9 cellular contexts compared by ENCODE assay signal in genomic region chr15:59247364-59247763, GRCh38. TPM values are rescaled to one million over a fixed set of nuclear protein-coding genes. Genes with fewer than 3 reads are reported as not detected.
DNase-seq lines count a peak whose midpoint lies in the region; ATAC-seq and TF ChIP-seq lines count a peak whose summit lies in the region.
"Had no signal": no experiment of that assay in that cellular context is flagged by ENCODE, and none has a peak within 500 bp of the region (broad histone marks: within the 10 kb centered on the region; RNA-seq: fewer than 3 reads in every experiment).

No MANE protein-coding gene starts in this region.

- peaks cover 0 to 26% (median 0%) of the 10 kb centered on the region in 4 donors for H3K4me1 Mint-ChIP-seq in naive thymus-derived CD8-positive, alpha-beta T cell

- H3K4me3 Mint-ChIP-seq in naive thymus-derived CD8-positive, alpha-beta T cell: no peak overlapping the region

- no peaks in the 10 kb centered on the region for H3K9me3 Mint-ChIP-seq in naive thymus-derived CD8-positive, alpha-beta T cell

- no peak overlapping the region for H3K27ac Mint-ChIP-seq in naive thymus-derived CD8-positive, alpha-beta T cell

- no peaks in the 10 kb centered on the region for H3K27me3 Mint-ChIP-seq in naive thymus-derived CD8-positive, alpha-beta T cell

- no peaks in the 10 kb centered on the region for H3K36me3 Mint-ChIP-seq in naive thymus-derived CD8-positive, alpha-beta T cell

- peak; percentile 67 for DNase-seq in ACHN
- DNase-seq in GM13976 (ENCODE audit: low spot score): no peak
- peak; percentile 87 for DNase-seq in NCI-H69 (lab: John Stamatoyannopoulos, UW)
- DNase-seq in activated CD8-positive, alpha-beta memory T cell treated with anti-CD3 and anti-CD28 coated beads for 4 hours (ENCODE audit: low read depth in 2 of 2): peak; percentile 14 to 23
- DNase-seq in erythroblast (lab: John Stamatoyannopoulos, UW): peak; percentile 33 to 46
- DNase-seq in naive thymus-derived CD8-positive, alpha-beta T cell: peak; percentile 27 to 73 (median 54)
- DNase-seq in substantia nigra (lab: John Stamatoyannopoulos, UW): peak in 33 of 49 donors; percentile 4 to 62 (median 30)

- H3K27ac ChIP-seq in substantia nigra (ENCODE audit: low read depth, low read length, poor library complexity, severe bottlenecking): peak overlapping the region; percentile 15

- peak; percentile 70 to 79 for ATAC-seq in naive thymus-derived CD8-positive, alpha-beta T cell
- no peak for ATAC-seq in HG03175 (IDR thresholded peaks at IDR 0.05; ENCODE audit: unreplicated experiment)

- POLR2A ChIA-PET in naive thymus-derived CD8-positive, alpha-beta T cell (lab: Charles Lee): interaction anchor here (0.8 kb wide), 1 partner anchor 109 kb away, joined by 9 read pairs; no protein-coding TSS in a partner anchor

- TF ChIP-seq CTCF in GM13976 (IDR thresholded peaks at IDR 0.05; ENCODE audit: borderline replicate concordance, control extremely low read depth, extremely low read depth, insufficient read depth, missing control alignments): peak; percentile 54

- in situ Hi-C loops in ACHN (cut with HindIII; ENCODE audit: low pct_ligation_motif_present, low pct_unique_long_range_greater_than_20kb, low sequenced_read_pairs): no loop called here
- in situ Hi-C loops in GM13976 (cut with MboI; ENCODE audit: low sequenced_read_pairs, unreplicated experiment): no loop called here

- TF ChIP-seq POLR2A in erythroblast (IDR thresholded peaks at IDR 0.05; ENCODE audit: low read length): no peak

RNA-seq across cellular contexts. Expression of gene LDHAL6B, which starts 40.7 kb away (rescaled TPM):
- total RNA-seq in naive thymus-derived CD8-positive, alpha-beta T cell: not detected
- not detected for polyA plus RNA-seq in naive thymus-derived CD8-positive, alpha-beta T cell
- total RNA-seq: skeletal muscle tissue had no signal
